ENCODE assay signal across 15 cellular contexts in genomic region chr2:197088694-197089093, GRCh38.
DNase-seq lines count a peak whose midpoint lies in the region; ATAC-seq and TF ChIP-seq lines count a peak whose summit lies in the region.
"Had no signal": no experiment of that assay in that cellular context is flagged by ENCODE, and none has a peak within 500 bp of the region (broad histone marks: within the 10 kb centered on the region; RNA-seq: fewer than 3 reads in every experiment).

No MANE protein-coding gene starts in this region.

- H3K4me1 ChIP-seq in BLaER1, result peaks cover 24% of the 10 kb centered on the region
- H3K4me1 ChIP-seq: gastrocnemius medialis, Peyer's patch had no signal

- ATAC-seq in naive thymus-derived CD8-positive, alpha-beta T cell, result no peak
- ATAC-seq in GM18868 (IDR thresholded peaks at IDR 0.05; ENCODE audit: unreplicated experiment) (no peak), GM19452 (IDR thresholded peaks at IDR 0.05; ENCODE audit: unreplicated experiment) (no peak)
- ATAC-seq: gastrocnemius medialis had no signal

- H3K4me3 ChIP-seq in BLaER1, result no peak overlapping the region
- H3K4me3 ChIP-seq: gastrocnemius medialis, Peyer's patch had no signal

- peak in 2 of 61 donors; percentile 53 to 57 for DNase-seq in caudate nucleus (lab: John Stamatoyannopoulos, UW)
- DNase-seq in naive thymus-derived CD8-positive, alpha-beta T cell, result no peak
- no peak for DNase-seq in HuH-7 (ENCODE audit: low spot score)
- DNase-seq in GM10266 (ENCODE audit: extremely low spot score), result no peak
- DNase-seq: activated CD4-positive, alpha-beta T cell treated with anti-CD3 and anti-CD28 coated beads for 4 hours; brain microvascular endothelial cell; DMS153; gastrocnemius medialis; H9; NCI-H1092 treated with DMSO at 0.1 percent for 48 hours; Peyer's patch had no signal

- H3K27ac ChIP-seq in BLaER1, result no peak overlapping the region
- H3K27ac ChIP-seq in KOPT-K1 (ENCODE audit: low read depth, low read length, poor library complexity, severe bottlenecking), result peak overlapping the region; percentile 24
- H3K27ac ChIP-seq in caudate nucleus (ENCODE audit: low read depth, low read length), result peak overlapping the region; percentile 20
- H3K27ac ChIP-seq: brain microvascular endothelial cell, gastrocnemius medialis, Peyer's patch had no signal

- no peak for TF ChIP-seq CTCF in GM10266 (IDR thresholded peaks at IDR 0.05; ENCODE audit: control insufficient read depth, insufficient read depth, low read depth, missing control alignments)

- peaks cover 22 to 60% (median 32%) of the 10 kb centered on the region in 4 donors for H3K4me1 Mint-ChIP-seq in naive thymus-derived CD8-positive, alpha-beta T cell

- H3K9me3 Mint-ChIP-seq in naive thymus-derived CD8-positive, alpha-beta T cell, result no peaks in the 10 kb centered on the region
- H3K9me3 Mint-ChIP-seq: H9 had no signal

- H3K36me3 ChIP-seq in BLaER1 (no peaks in the 10 kb centered on the region), KOPT-K1 (ENCODE audit: insufficient read depth, low read length) (no peaks in the 10 kb centered on the region)
- H3K36me3 ChIP-seq: brain microvascular endothelial cell, gastrocnemius medialis, Peyer's patch had no signal

- POLR2A ChIA-PET in naive thymus-derived CD8-positive, alpha-beta T cell (lab: Charles Lee), result no interaction called here

- H3K27me3 ChIP-seq in BLaER1, result no peaks in the 10 kb centered on the region
- H3K27me3 ChIP-seq: brain microvascular endothelial cell, gastrocnemius medialis had no signal

- peak overlapping the region in 9 of 10 donors; percentile 0 to 83 (median 61) for H3K27ac Mint-ChIP-seq in naive thymus-derived CD8-positive, alpha-beta T cell
- H3K27ac Mint-ChIP-seq: H9 had no signal

- H3K27me3 Mint-ChIP-seq in naive thymus-derived CD8-positive, alpha-beta T cell, result no peaks in the 10 kb centered on the region

- H3K9me3 ChIP-seq in BLaER1, result no peaks in the 10 kb centered on the region
- H3K9me3 ChIP-seq in KOPT-K1 (ENCODE audit: insufficient read depth, low read length, poor library complexity, severe bottlenecking), result no peaks in the 10 kb centered on the region
- H3K9me3 ChIP-seq: gastrocnemius medialis, Peyer's patch had no signal

- H4K20me1 ChIP-seq in BLaER1, result no peaks in the 10 kb centered on the region

- no peak overlapping the region for H3K9ac ChIP-seq in BLaER1

- H3K36me3 Mint-ChIP-seq in naive thymus-derived CD8-positive, alpha-beta T cell, result peaks cover 14 to 88% (median 42%) of the 10 kb centered on the region in 3 donors

- H3K4me3 Mint-ChIP-seq in naive thymus-derived CD8-positive, alpha-beta T cell, result no peak overlapping the region
- H3K4me3 Mint-ChIP-seq: H9 had no signal

- peak overlapping the region; percentile 49 for H3K4me2 ChIP-seq in BLaER1
